ENCODE assay signal across 20 cellular contexts in the genomic region with DNA sequence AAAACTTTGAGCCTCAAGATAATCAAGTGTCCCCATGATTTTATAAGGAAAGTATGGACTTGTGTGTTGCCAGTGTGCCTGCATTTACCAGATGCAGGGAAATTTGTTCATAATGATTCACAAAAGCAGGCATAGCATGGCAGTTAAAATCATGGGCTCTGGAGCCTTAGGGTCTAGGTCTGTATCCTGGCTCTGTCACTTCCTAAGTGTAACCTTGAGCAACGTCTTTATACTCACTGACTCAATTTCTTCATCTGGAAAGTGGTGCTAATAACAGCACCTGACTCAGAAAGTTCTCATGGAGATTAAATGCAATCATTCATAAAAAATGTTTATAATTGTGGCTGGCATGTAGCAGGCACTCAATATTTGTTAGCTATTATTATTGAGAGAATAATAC.
"Had no signal": no experiment of that assay in that cellular context is flagged by ENCODE, and none has a peak within 500 bp of the region (broad histone marks: within the 10 kb centered on the region; RNA-seq: fewer than 3 reads in every experiment).

No MANE protein-coding gene starts in this region.

- ATAC-seq: activated CD4-positive, CD25-positive, alpha-beta regulatory T cell treated with anti-CD3 and anti-CD28 coated beads, Interleukin-2, amount 50 U/mL, for 24 hours; natural killer cell had no signal

- H3K4me1 ChIP-seq: right atrium auricular region had no signal

- H3K27ac ChIP-seq: brain microvascular endothelial cell, neutrophil, right atrium auricular region had no signal

- H3K9me3 ChIP-seq: neutrophil, right atrium auricular region had no signal

- H3K4me3 ChIP-seq: right atrium auricular region had no signal

- H3K27me3 ChIP-seq: brain microvascular endothelial cell, neutrophil, right atrium auricular region had no signal

- H3K36me3 ChIP-seq: neutrophil, right atrium auricular region had no signal

- DNase-seq: activated CD4-positive, alpha-beta T cell treated with anti-CD3 and anti-CD28 coated beads, Interleukin-2, amount 50 U/mL, for 1 hour; activated CD8-positive, alpha-beta memory T cell treated with anti-CD3 and anti-CD28 coated beads for 24 hours; activated gamma-delta T cell treated with Interleukin-2 at 50 U/mL for 16 hours; activated naive CD8-positive, alpha-beta T cell treated with anti-CD3 and anti-CD28 coated beads for 36 hours; anterior cingulate cortex; brain microvascular endothelial cell; endodermal cell; erythroblast; hippocampal formation; mesenchymal stem cell; natural killer cell; posterior cingulate gyrus; small intestine; stimulated activated CD4-positive, alpha-beta T cell treated with anti-CD3 and anti-CD28 coated beads, Interleukin-4, amount 100 ng/mL, for 24 hours; stimulated activated naive CD4-positive, alpha-beta T cell treated with Interleukin-2 at 50 U/mL for 16 hours; SW 1271; trophoblast cell had no signal
